Comparison of ENCODE assay signal across 8 cellular contexts in genomic region chr2:134119672-134120159, GRCh38.
DNase-seq lines count a peak whose midpoint lies in the region; ATAC-seq and TF ChIP-seq lines count a peak whose summit lies in the region.

No MANE protein-coding gene starts in this region.

- H3K4me3 Mint-ChIP-seq in CD4-positive, alpha-beta T cell = peak overlapping the region; percentile 100
- peak overlapping the region; percentile 84 for H3K4me3 Mint-ChIP-seq in activated CD4-positive, alpha-beta memory T cell treated with anti-CD3 and anti-CD28 coated beads, Interleukin-2, amount 10 ng/mL, durations not matched to agents 7 days and 5 days

- H3K9me3 ChIP-seq in CD4-positive, alpha-beta T cell (ENCODE audit: control insufficient read depth, low read length) = no peaks in the 10 kb centered on the region
- H3K9me3 ChIP-seq in ectodermal cell (ENCODE audit: control insufficient read depth, low read length) (no peaks in the 10 kb centered on the region), lung (ENCODE audit: control insufficient read depth in 2 of 2, insufficient read depth in 1 of 2, low read length in 1 of 2) (no peaks in the 10 kb centered on the region)

- H3K36me3 ChIP-seq in ectodermal cell (ENCODE audit: control insufficient read depth, insufficient read depth, low read length) = no peaks in the 10 kb centered on the region
- H3K36me3 ChIP-seq in lung (ENCODE audit: control insufficient read depth in 2 of 2, insufficient read depth in 2 of 2, low read length in 2 of 2) = no peaks in the 10 kb centered on the region

- TF ChIP-seq CTCF in CD4-positive, alpha-beta T cell (IDR thresholded peaks at IDR 0.05) = no peak
- TF ChIP-seq CTCF in lung (IDR thresholded peaks at IDR 0.05; ENCODE audit: control extremely low read depth, extremely low read depth) = no peak

- peak; percentile 65 to 83 (median 72) for DNase-seq in CD4-positive, alpha-beta T cell
- DNase-seq in NCI-H82 (lab: John Stamatoyannopoulos, UW) (peak; percentile 95), lung (ENCODE audit: low spot score) (peak; percentile 93)
- peak; percentile 84 for DNase-seq in activated CD4-positive, alpha-beta memory T cell treated with anti-CD3 and anti-CD28 coated beads, Interleukin-2, amount 10 ng/mL, durations not matched to agents 7 days and 5 days
- peak; percentile 60 to 74 (median 71) for DNase-seq in stimulated activated CD4-positive, alpha-beta T cell treated with anti-CD3 and anti-CD28 coated beads, TNF-alpha, amount 100 ng/mL, for 4 hours (ENCODE audit: low read depth in 3 of 3)

- no peaks in the 10 kb centered on the region for H3K9me3 Mint-ChIP-seq in CD4-positive, alpha-beta T cell
- H3K9me3 Mint-ChIP-seq in activated CD4-positive, alpha-beta memory T cell treated with anti-CD3 and anti-CD28 coated beads, Interleukin-2, amount 10 ng/mL, durations not matched to agents 7 days and 5 days = no peaks in the 10 kb centered on the region

- H3K27me3 Mint-ChIP-seq in CD4-positive, alpha-beta T cell = no peaks in the 10 kb centered on the region
- peaks cover 14% of the 10 kb centered on the region for H3K27me3 Mint-ChIP-seq in activated CD4-positive, alpha-beta memory T cell treated with anti-CD3 and anti-CD28 coated beads, Interleukin-2, amount 10 ng/mL, durations not matched to agents 7 days and 5 days

- intact Hi-C loops in CD4-positive, alpha-beta T cell (cut with DNase I, micrococcal nuclease) = loop anchor here (2.0 to 10.0 kb wide), 7 partner anchors 88 to 1405 kb away; partner anchors contain the start of gene CCNT2 (in 1 of the 2)

- H3K4me1 Mint-ChIP-seq in CD4-positive, alpha-beta T cell (ENCODE audit: low read depth) = peaks cover 51% of the 10 kb centered on the region
- peaks cover 37% of the 10 kb centered on the region for H3K4me1 Mint-ChIP-seq in activated CD4-positive, alpha-beta memory T cell treated with anti-CD3 and anti-CD28 coated beads, Interleukin-2, amount 10 ng/mL, durations not matched to agents 7 days and 5 days

- H3K4me3 ChIP-seq in ectodermal cell (ENCODE audit: insufficient read depth, low read depth, low read length) = peak overlapping the region; percentile 78
- H3K4me3 ChIP-seq in lung = peak overlapping the region; percentile 86

- CTCF ChIA-PET in CD4-positive, alpha-beta T cell (lab: Charles Lee) = interaction anchor here (1.2 to 6.0 kb wide), 6 partner anchors 88 to 331 kb away, joined by 3 to 55 read pairs (median 8); no protein-coding TSS in a partner anchor
- CTCF ChIA-PET in activated CD4-positive, alpha-beta memory T cell treated with anti-CD3 and anti-CD28 coated beads, Interleukin-2, amount 10 ng/mL, durations not matched to agents 7 days and 5 days (lab: Charles Lee) = interaction anchor here (0.8 to 6.2 kb wide), 12 partner anchors 8 to 332 kb away, joined by 3 to 141 read pairs (median 10); partner anchors contain the start of gene MGAT5

- no peaks in the 10 kb centered on the region for H3K27me3 ChIP-seq in CD4-positive, alpha-beta T cell (ENCODE audit: control insufficient read depth, insufficient read depth, low read length)
- peaks cover 4% of the 10 kb centered on the region for H3K27me3 ChIP-seq in ectodermal cell (ENCODE audit: control insufficient read depth, insufficient read depth, low read length, poor library complexity, severe bottlenecking)
- no peaks in the 10 kb centered on the region for H3K27me3 ChIP-seq in lung (ENCODE audit: control insufficient read depth, insufficient read depth)

- POLR2A ChIA-PET in CD4-positive, alpha-beta T cell (lab: Charles Lee) = interaction anchor here (0.6 to 4.2 kb wide), 22 partner anchors 9 to 798 kb away, joined by 3 to 50 read pairs (median 5); partner anchors contain the start of genes CCNT2 and MGAT5
- POLR2A ChIA-PET in activated CD4-positive, alpha-beta memory T cell treated with anti-CD3 and anti-CD28 coated beads, Interleukin-2, amount 10 ng/mL, durations not matched to agents 7 days and 5 days (lab: Charles Lee) = interaction anchor here (0.8 to 4.1 kb wide), 14 partner anchors 13 to 292 kb away, joined by 3 to 23 read pairs (median 4); no protein-coding TSS in a partner anchor

- peak overlapping the region; percentile 40 for H3K27ac ChIP-seq in CD4-positive, alpha-beta T cell (ENCODE audit: low read depth, low read length)
- no peak overlapping the region for H3K27ac ChIP-seq in ectodermal cell (ENCODE audit: insufficient read depth, low read depth, low read length, poor library complexity, severe bottlenecking)
- H3K27ac ChIP-seq in lung (ENCODE audit: low read depth in 1 of 2, low read length in 1 of 2) = peak overlapping the region; percentile 94 to 95

- peak overlapping the region; percentile 93 for H3K27ac Mint-ChIP-seq in CD4-positive, alpha-beta T cell
- peak overlapping the region; percentile 92 for H3K27ac Mint-ChIP-seq in activated CD4-positive, alpha-beta memory T cell treated with anti-CD3 and anti-CD28 coated beads, Interleukin-2, amount 10 ng/mL, durations not matched to agents 7 days and 5 days

- peak; percentile 59 for ATAC-seq in CD4-positive, alpha-beta T cell (ENCODE audit: poor library complexity)
- peak; percentile 69 for ATAC-seq in GM19395 (IDR thresholded peaks at IDR 0.05; ENCODE audit: unreplicated experiment)
- ATAC-seq in HG03521 (IDR thresholded peaks at IDR 0.05; ENCODE audit: unreplicated experiment) = peak; percentile 52
- peak; percentile 79 for ATAC-seq in lung (ENCODE audit: insufficient read depth, low FRiP score)

- WGBS in ectodermal cell, 2 experiments = 0% methylated on average over 45 of the region's 45 CpGs
- 0% methylated on average over 34 to 45 of the region's 45 CpGs for WGBS in lung, 2 donors

- H3K4me1 ChIP-seq in ectodermal cell (ENCODE audit: control insufficient read depth, insufficient read depth, low read length) = peaks cover 20% of the 10 kb centered on the region
- peaks cover 3 to 25% of the 10 kb centered on the region in 2 donors for H3K4me1 ChIP-seq in lung (ENCODE audit: control insufficient read depth in 2 of 2, insufficient read depth in 2 of 2, low read length in 2 of 2)

- peaks cover 15% of the 10 kb centered on the region for H3K36me3 Mint-ChIP-seq in CD4-positive, alpha-beta T cell (ENCODE audit: low read depth)
- H3K36me3 Mint-ChIP-seq in activated CD4-positive, alpha-beta memory T cell treated with anti-CD3 and anti-CD28 coated beads, Interleukin-2, amount 10 ng/mL, durations not matched to agents 7 days and 5 days (ENCODE audit: low read depth) = peaks cover 3% of the 10 kb centered on the region
